In the genomic region with DNA sequence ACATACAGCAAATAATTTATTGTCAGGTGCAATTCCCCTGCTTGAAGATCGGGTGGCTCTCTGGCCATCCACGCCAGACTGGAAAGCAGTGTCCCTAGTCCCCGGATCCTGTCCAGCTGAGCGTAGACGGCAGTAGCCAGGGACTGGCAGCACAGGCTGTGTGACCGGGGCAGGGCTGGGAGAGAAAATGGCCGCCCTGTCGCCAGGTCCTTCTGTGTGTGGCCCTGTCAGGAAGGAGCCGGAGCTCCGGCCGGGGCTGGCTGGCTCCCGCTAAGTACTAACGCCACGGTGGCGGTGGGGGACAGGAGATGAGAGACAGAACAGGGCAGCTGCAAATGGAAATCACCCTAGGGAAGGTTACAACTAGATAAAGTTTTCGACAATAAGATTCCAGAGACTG, we compare ENCODE assay signal across 16 cellular contexts.
"Had no signal": no experiment of that assay in that cellular context is flagged by ENCODE, and none has a peak within 500 bp of the region (broad histone marks: within the 10 kb centered on the region; RNA-seq: fewer than 3 reads in every experiment).

No MANE protein-coding gene starts in this region.

- H3K27ac ChIP-seq: epithelial cell of prostate, ovary, VCaP had no signal

- ATAC-seq: activated CD4-positive, alpha-beta T cell treated with anti-CD3 and anti-CD28 coated beads for 36 hours; activated naive CD8-positive, alpha-beta T cell treated with anti-CD3 and anti-CD28 coated beads, Interleukin-2, amount 50 U/mL, for 24 hours; T-cell had no signal

- H3K27me3 ChIP-seq: ovary had no signal

- H3K4me1 Mint-ChIP-seq: activated CD4-positive, alpha-beta memory T cell treated with anti-CD3 and anti-CD28 coated beads, Interleukin-2, amount 10 ng/mL, durations not matched to agents 7 days and 5 days; activated CD4-positive, alpha-beta T cell treated with anti-CD3 and anti-CD28 coated beads for 36 hours; activated naive CD8-positive, alpha-beta T cell treated with anti-CD3 and anti-CD28 coated beads, Interleukin-2, amount 50 U/mL, for 24 hours; T-cell had no signal

- H3K27me3 Mint-ChIP-seq: activated CD4-positive, alpha-beta memory T cell treated with anti-CD3 and anti-CD28 coated beads, Interleukin-2, amount 10 ng/mL, durations not matched to agents 7 days and 5 days; activated naive CD8-positive, alpha-beta T cell treated with anti-CD3 and anti-CD28 coated beads, Interleukin-2, amount 50 U/mL, for 24 hours had no signal

- H3K4me3 Mint-ChIP-seq: activated CD4-positive, alpha-beta memory T cell treated with anti-CD3 and anti-CD28 coated beads, Interleukin-2, amount 10 ng/mL, durations not matched to agents 7 days and 5 days; activated CD4-positive, alpha-beta T cell treated with anti-CD3 and anti-CD28 coated beads for 36 hours; activated naive CD8-positive, alpha-beta T cell treated with anti-CD3 and anti-CD28 coated beads, Interleukin-2, amount 50 U/mL, for 24 hours; nephron progenitor cell; T-cell had no signal

- H3K4me3 ChIP-seq: ovary had no signal

- H3K27ac Mint-ChIP-seq: activated CD4-positive, alpha-beta memory T cell treated with anti-CD3 and anti-CD28 coated beads, Interleukin-2, amount 10 ng/mL, durations not matched to agents 7 days and 5 days; activated CD4-positive, alpha-beta T cell treated with anti-CD3 and anti-CD28 coated beads for 36 hours; activated naive CD8-positive, alpha-beta T cell treated with anti-CD3 and anti-CD28 coated beads, Interleukin-2, amount 50 U/mL, for 24 hours; nephron progenitor cell; T-cell had no signal

- H3K9me3 Mint-ChIP-seq: activated naive CD8-positive, alpha-beta T cell treated with anti-CD3 and anti-CD28 coated beads, Interleukin-2, amount 50 U/mL, for 24 hours; nephron progenitor cell; T-cell had no signal

- H3K9me3 ChIP-seq: ovary had no signal

- H3K36me3 Mint-ChIP-seq: T-cell had no signal

- DNase-seq: activated CD4-positive, alpha-beta memory T cell treated with anti-CD3 and anti-CD28 coated beads, Interleukin-2, amount 10 ng/mL, durations not matched to agents 7 days and 5 days; activated CD4-positive, alpha-beta T cell treated with anti-CD3 and anti-CD28 coated beads for 36 hours; activated CD8-positive, alpha-beta memory T cell treated with anti-CD3 and anti-CD28 coated beads, Interleukin-2, amount 50 U/mL, for 4 hours; activated naive CD4-positive, alpha-beta T cell treated with Interleukin-2 at 50 U/mL for 16 hours; activated naive CD8-positive, alpha-beta T cell treated with anti-CD3 and anti-CD28 coated beads, Interleukin-2, amount 50 U/mL, for 24 hours; caudate nucleus; cortex of kidney; effector memory CD4-positive, alpha-beta T cell; hypothalamus; nephron progenitor cell; ovary; small intestine; T-cell; T1000 had no signal

- H3K36me3 ChIP-seq: ovary had no signal
